ENCODE assay signal across 2 cellular contexts in the genomic region with DNA sequence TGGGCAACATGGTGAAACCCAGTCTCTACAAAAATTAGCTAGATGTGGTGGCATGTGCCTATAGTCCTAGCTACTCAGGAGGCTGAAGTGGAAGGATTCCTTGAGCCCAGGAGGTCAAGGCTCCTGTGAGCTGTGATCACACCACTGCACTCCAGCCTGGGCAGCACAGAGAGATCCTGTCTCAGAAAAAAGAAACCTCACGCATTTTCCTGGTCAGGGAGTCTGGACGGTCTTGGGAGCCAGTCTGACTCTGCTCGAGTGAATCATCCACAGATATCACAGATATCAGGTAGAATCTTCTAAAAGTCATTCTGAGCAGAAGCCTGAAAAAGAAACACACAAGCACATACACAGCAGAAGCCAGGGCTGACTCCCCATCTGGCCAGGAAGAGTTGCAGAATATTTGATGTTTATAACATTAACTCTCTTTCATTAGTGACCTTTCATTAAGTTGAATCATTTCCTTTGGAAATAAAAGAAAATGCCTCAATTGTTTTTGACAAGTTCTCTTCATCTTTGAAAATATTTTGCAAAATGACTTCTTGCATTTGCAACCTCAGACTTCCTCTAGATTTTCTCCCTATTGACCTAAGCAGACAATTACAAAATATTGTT.
TF ChIP-seq lines count a peak whose summit lies in the region.

No MANE protein-coding gene starts in this region.

TF ChIP-seq in SK-N-SH treated with all-trans-retinoic acid at 6 μM for 48 hours, 23 proteins besides CTCF, POLR2A, EP300 and RAD21 (continued from another document):
- TF ChIP-seq, protein P1, sequence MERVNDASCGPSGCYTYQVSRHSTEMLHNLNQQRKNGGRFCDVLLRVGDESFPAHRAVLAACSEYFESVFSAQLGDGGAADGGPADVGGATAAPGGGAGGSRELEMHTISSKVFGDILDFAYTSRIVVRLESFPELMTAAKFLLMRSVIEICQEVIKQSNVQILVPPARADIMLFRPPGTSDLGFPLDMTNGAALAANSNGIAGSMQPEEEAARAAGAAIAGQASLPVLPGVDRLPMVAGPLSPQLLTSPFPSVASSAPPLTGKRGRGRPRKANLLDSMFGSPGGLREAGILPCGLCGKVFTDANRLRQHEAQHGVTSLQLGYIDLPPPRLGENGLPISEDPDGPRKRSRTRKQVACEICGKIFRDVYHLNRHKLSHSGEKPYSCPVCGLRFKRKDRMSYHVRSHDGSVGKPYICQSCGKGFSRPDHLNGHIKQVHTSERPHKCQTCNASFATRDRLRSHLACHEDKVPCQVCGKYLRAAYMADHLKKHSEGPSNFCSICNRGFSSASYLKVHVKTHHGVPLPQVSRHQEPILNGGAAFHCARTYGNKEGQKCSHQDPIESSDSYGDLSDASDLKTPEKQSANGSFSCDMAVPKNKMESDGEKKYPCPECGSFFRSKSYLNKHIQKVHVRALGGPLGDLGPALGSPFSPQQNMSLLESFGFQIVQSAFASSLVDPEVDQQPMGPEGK (CRISPR knock-in tag; IDR thresholded peaks at IDR 0.05; ENCODE audit: borderline replicate concordance) = no peak
- no peak for TF ChIP-seq ISL1 (CRISPR knock-in tag; IDR thresholded peaks at IDR 0.05)
- no peak for TF ChIP-seq SNAI2 (CRISPR knock-in tag; IDR thresholded peaks at IDR 0.05)
- TF ChIP-seq, protein P2, sequence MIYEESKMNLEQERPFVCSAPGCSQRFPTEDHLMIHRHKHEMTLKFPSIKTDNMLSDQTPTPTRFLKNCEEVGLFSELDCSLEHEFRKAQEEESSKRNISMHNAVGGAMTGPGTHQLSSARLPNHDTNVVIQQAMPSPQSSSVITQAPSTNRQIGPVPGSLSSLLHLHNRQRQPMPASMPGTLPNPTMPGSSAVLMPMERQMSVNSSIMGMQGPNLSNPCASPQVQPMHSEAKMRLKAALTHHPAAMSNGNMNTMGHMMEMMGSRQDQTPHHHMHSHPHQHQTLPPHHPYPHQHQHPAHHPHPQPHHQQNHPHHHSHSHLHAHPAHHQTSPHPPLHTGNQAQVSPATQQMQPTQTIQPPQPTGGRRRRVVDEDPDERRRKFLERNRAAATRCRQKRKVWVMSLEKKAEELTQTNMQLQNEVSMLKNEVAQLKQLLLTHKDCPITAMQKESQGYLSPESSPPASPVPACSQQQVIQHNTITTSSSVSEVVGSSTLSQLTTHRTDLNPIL (CRISPR knock-in tag; IDR thresholded peaks at IDR 0.05; ENCODE audit: low read depth) = no peak
- TF ChIP-seq, protein P3, sequence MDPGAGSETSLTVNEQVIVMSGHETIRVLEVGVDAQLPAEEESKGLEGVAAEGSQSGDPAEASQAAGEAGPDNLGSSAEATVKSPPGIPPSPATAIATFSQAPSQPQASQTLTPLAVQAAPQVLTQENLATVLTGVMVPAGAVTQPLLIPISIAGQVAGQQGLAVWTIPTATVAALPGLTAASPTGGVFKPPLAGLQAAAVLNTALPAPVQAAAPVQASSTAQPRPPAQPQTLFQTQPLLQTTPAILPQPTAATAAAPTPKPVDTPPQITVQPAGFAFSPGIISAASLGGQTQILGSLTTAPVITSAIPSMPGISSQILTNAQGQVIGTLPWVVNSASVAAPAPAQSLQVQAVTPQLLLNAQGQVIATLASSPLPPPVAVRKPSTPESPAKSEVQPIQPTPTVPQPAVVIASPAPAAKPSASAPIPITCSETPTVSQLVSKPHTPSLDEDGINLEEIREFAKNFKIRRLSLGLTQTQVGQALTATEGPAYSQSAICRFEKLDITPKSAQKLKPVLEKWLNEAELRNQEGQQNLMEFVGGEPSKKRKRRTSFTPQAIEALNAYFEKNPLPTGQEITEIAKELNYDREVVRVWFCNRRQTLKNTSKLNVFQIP (CRISPR knock-in tag; IDR thresholded peaks at IDR 0.05; ENCODE audit: borderline replicate concordance, low read depth) = no peak
- no peak for TF ChIP-seq ZNF70 (CRISPR knock-in tag; IDR thresholded peaks at IDR 0.05)
- no peak for TF ChIP-seq TOX (CRISPR knock-in tag; IDR thresholded peaks at IDR 0.05; ENCODE audit: borderline replicate concordance)
- TF ChIP-seq CSDC2 (CRISPR knock-in tag; IDR thresholded peaks at IDR 0.05) = no peak
- TF ChIP-seq ZC3H10 (CRISPR knock-in tag; IDR thresholded peaks at IDR 0.05) = no peak
- TF ChIP-seq ZNF565 (CRISPR knock-in tag; conservative IDR thresholded peaks at IDR 0.05; ENCODE audit: low read depth) = no peak
- TF ChIP-seq ZFP30 (CRISPR knock-in tag; IDR thresholded peaks at IDR 0.05) = no peak
- TF ChIP-seq OSR1 (CRISPR knock-in tag; IDR thresholded peaks at IDR 0.05) = no peak
- TF ChIP-seq, protein P4, sequence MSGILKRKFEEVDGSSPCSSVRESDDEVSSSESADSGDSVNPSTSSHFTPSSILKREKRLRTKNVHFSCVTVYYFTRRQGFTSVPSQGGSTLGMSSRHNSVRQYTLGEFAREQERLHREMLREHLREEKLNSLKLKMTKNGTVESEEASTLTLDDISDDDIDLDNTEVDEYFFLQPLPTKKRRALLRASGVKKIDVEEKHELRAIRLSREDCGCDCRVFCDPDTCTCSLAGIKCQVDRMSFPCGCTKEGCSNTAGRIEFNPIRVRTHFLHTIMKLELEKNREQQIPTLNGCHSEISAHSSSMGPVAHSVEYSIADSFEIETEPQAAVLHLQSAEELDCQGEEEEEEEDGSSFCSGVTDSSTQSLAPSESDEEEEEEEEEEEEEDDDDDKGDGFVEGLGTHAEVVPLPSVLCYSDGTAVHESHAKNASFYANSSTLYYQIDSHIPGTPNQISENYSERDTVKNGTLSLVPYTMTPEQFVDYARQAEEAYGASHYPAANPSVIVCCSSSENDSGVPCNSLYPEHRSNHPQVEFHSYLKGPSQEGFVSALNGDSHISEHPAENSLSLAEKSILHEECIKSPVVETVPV (CRISPR knock-in tag; IDR thresholded peaks at IDR 0.05) = no peak
- TF ChIP-seq ZFP3 (CRISPR knock-in tag; IDR thresholded peaks at IDR 0.05) = no peak
- no peak for TF ChIP-seq ZNF8 (CRISPR knock-in tag; IDR thresholded peaks at IDR 0.05)
- TF ChIP-seq ARNTL (CRISPR knock-in tag; IDR thresholded peaks at IDR 0.05; ENCODE audit: borderline replicate concordance, low read depth) = no peak
- TF ChIP-seq PPARA (CRISPR knock-in tag; IDR thresholded peaks at IDR 0.05; ENCODE audit: borderline replicate concordance) = no peak

TF ChIP-seq in SK-N-SH, 30 proteins besides CTCF, POLR2A, EP300 and RAD21 (continued from another document):
- TF ChIP-seq, protein P5, sequence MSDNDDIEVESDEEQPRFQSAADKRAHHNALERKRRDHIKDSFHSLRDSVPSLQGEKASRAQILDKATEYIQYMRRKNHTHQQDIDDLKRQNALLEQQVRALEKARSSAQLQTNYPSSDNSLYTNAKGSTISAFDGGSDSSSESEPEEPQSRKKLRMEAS (IDR thresholded peaks at IDR 0.05; ENCODE audit: low read depth) = no peak
- no peak for TF ChIP-seq POLR2AphosphoS5 (IDR thresholded peaks at IDR 0.05; ENCODE audit: low read depth, low read length)
- no peak for TF ChIP-seq TAF1 (IDR thresholded peaks at IDR 0.05; ENCODE audit: borderline replicate concordance, low read depth, low read length)
- TF ChIP-seq YY1 (IDR thresholded peaks at IDR 0.05; ENCODE audit: low read depth) = no peak
- TF ChIP-seq, protein P6, sequence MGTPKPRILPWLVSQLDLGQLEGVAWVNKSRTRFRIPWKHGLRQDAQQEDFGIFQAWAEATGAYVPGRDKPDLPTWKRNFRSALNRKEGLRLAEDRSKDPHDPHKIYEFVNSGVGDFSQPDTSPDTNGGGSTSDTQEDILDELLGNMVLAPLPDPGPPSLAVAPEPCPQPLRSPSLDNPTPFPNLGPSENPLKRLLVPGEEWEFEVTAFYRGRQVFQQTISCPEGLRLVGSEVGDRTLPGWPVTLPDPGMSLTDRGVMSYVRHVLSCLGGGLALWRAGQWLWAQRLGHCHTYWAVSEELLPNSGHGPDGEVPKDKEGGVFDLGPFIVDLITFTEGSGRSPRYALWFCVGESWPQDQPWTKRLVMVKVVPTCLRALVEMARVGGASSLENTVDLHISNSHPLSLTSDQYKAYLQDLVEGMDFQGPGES (IDR thresholded peaks at IDR 0.05; ENCODE audit: low read depth, low read length) = no peak
- no peak for TF ChIP-seq ELF1 (IDR thresholded peaks at IDR 0.05)
- TF ChIP-seq EZH2phosphoT487 (IDR thresholded peaks at IDR 0.05; ENCODE audit: borderline replicate concordance, low read depth) = no peak
- TF ChIP-seq RCOR1 (IDR thresholded peaks at IDR 0.05; ENCODE audit: low read length) = no peak
- no peak for TF ChIP-seq FOSL2 (IDR thresholded peaks at IDR 0.05; ENCODE audit: borderline replicate concordance, low read depth)
- TF ChIP-seq TCF12 (IDR thresholded peaks at IDR 0.05) = no peak
- TF ChIP-seq SMC3 (IDR thresholded peaks at IDR 0.05; ENCODE audit: low read depth, low read length) = no peak
- no peak for TF ChIP-seq RXRA (IDR thresholded peaks at IDR 0.05; ENCODE audit: borderline replicate concordance, low read depth)
